Comparison of ENCODE assay signal across 8 cellular contexts in the genomic region with DNA sequence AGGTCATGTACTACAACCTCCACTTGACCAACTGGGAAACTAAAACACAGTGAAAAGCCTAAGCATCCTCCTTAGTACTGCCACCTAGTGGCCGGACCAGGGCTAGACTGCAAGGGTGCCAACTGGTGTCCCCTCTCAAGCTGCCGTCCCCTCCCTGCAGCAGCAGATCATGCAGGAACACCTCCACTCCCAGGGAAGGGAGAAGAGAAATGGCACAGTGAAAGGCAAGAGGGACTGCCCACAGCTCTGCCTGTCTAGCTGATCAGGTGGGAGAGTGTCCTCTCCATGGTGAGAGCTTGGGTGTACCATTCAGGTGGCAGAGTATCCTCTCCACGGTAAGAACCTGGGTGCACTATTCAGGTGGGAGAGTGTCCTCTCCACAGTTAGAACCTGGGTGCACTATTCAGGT.
DNase-seq lines count a peak whose midpoint lies in the region; ATAC-seq, FAIRE-seq and TF ChIP-seq lines count a peak whose summit lies in the region.

No MANE protein-coding gene starts in this region.

- H3K27ac ChIP-seq in fibroblast of lung (ENCODE audit: insufficient read depth, low read length) = no peak overlapping the region
- no peak overlapping the region for H3K27ac ChIP-seq in pancreas

- H3K36me3 ChIP-seq in H7 (replicated peaks; ENCODE audit: control insufficient read depth, insufficient read depth, low read length) (no peaks in the 10 kb centered on the region), fibroblast of lung (ENCODE audit: control insufficient read depth, insufficient read depth, low read length) (no peaks in the 10 kb centered on the region), pancreas (no peaks in the 10 kb centered on the region)

- WGBS in pancreas, 2 donors = 49 to 56% methylated on average over 3 of the region's 3 CpGs

- ATAC-seq in pancreas = peak; percentile 43 to 82 (median 75)
- no peak for ATAC-seq in HG02938 (IDR thresholded peaks at IDR 0.05; ENCODE audit: unreplicated experiment)

- no peak overlapping the region for H2AFZ ChIP-seq in fibroblast of lung (ENCODE audit: low read length)

- intact Hi-C loops in pancreas (cut with DNase I) = loop anchor here in 1 of 3 donors (10.0 kb wide), 1 partner anchor 149 kb away; no protein-coding TSS in a partner anchor

- no peak overlapping the region for H3K4me2 ChIP-seq in fibroblast of lung (ENCODE audit: extremely low read depth, insufficient read depth, low read length)

- no peaks in the 10 kb centered on the region for H4K20me1 ChIP-seq in fibroblast of lung (ENCODE audit: control insufficient read depth, extremely low read depth, insufficient read depth, low read length)

- H3K4me1 ChIP-seq in fibroblast of lung (ENCODE audit: control insufficient read depth, extremely low read depth, insufficient read depth, low read length) (peaks cover 5% of the 10 kb centered on the region), pancreas (peaks cover 5 to 18% (median 8%) of the 10 kb centered on the region in 3 donors)

- no peak overlapping the region for H3K9ac ChIP-seq in fibroblast of lung (ENCODE audit: insufficient read depth, low read length)

- H3K79me2 ChIP-seq in fibroblast of lung (ENCODE audit: control insufficient read depth, insufficient read depth, low read length) = peaks cover 44% of the 10 kb centered on the region

- peak; percentile 53 to 75 for TF ChIP-seq CTCF in fibroblast of lung (conservative IDR thresholded peaks at IDR 0.05 in 1 of 2, IDR thresholded peaks at IDR 0.05 in 1 of 2; ENCODE audit: low read depth in 1 of 2, low read length in 2 of 2)
- peak; percentile 35 to 69 (median 65) for TF ChIP-seq CTCF in pancreas (IDR thresholded peaks at IDR 0.05)

- no peaks in the 10 kb centered on the region for H3K9me3 ChIP-seq in fibroblast of lung (ENCODE audit: control insufficient read depth, insufficient read depth, low read depth, low read length)
- no peaks in the 10 kb centered on the region for H3K9me3 ChIP-seq in pancreas

- H3K27me3 ChIP-seq in H7 (ENCODE audit: control insufficient read depth, insufficient read depth, low read length) (no peaks in the 10 kb centered on the region), fibroblast of lung (ENCODE audit: control insufficient read depth, insufficient read depth, low read length) (no peaks in the 10 kb centered on the region), pancreas (no peaks in the 10 kb centered on the region)

- FAIRE-seq in pancreas (lab: Jason Lieb, UNC) (no peak), urothelium cell line (lab: Jason Lieb, UNC) (no peak)

- peak; percentile 27 for DNase-seq in EH (ENCODE audit: low read depth)
- peak; percentile 62 for DNase-seq in H7
- DNase-seq in NCI-H82 (lab: John Stamatoyannopoulos, UW) = peak; percentile 76
- peak; percentile 90 for DNase-seq in activated CD8-positive, alpha-beta memory T cell treated with anti-CD3 and anti-CD28 coated beads, Interleukin-2, amount 50 U/mL, for 48 hours
- DNase-seq in fibroblast of lung (ENCODE audit: low read depth in 2 of 2) = peak in 1 of 2 donors; percentile 21
- DNase-seq in pancreas = peak in 5 of 6 donors; percentile 44 to 74 (median 56)
- peak; percentile 77 for DNase-seq in urothelium cell line (ENCODE audit: low spot score)

- H3K4me3 ChIP-seq in H7 (ENCODE audit: insufficient read depth, low read depth, low read length) (no peak overlapping the region), fibroblast of lung (replicated peaks in 1 of 4; ENCODE audit: control extremely low read depth in 1 of 4, insufficient read depth in 1 of 4, low read depth in 3 of 4, low read length in 4 of 4) (no peak overlapping the region), pancreas (no peak overlapping the region)
